ENCODE assay signal across 1 cellular context in the genomic region with DNA sequence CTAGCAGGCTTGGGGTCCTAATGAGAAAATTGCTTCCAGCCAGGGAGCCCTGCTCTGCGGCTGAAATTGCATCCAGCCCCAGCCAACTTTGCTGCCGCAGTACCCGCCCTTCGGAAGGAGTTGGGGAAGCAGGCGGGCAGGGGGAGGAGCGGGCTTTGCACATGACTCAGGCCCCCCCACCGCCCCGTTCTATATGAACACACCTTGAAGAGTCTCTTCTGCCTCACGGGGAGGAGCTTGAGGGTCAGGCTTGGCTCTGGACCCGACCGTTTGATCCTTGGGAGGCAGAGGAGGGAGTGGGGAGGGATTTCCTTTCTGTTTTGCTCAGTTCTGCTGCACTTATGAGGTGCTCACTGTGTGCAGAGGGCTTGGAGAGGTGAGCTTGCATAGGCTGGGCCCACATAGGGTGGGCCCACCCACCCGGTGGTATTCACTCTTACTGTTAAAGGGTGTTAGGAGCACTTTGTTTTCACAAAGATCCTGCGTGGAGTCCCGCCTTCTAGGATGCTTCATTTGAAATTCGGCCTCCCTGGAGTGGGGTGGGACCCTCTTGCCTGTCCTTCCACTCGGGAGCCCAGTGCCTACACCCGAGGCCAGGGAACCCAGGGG.
TF ChIP-seq lines count a peak whose summit lies in the region.

No MANE protein-coding gene starts in this region.

TF ChIP-seq in H1, 55 proteins besides CTCF, POLR2A, EP300 and RAD21 (continued from another document):
- peak; percentile 38; the same call in 1 of the 2 replicates for TF ChIP-seq TBP (IDR thresholded peaks at IDR 0.05; ENCODE audit: low read depth, low read length)
- TF ChIP-seq RNF2 (IDR thresholded peaks at IDR 0.05; ENCODE audit: borderline replicate concordance, low read depth, low read length, missing control alignments, poor library complexity, severe bottlenecking): peak; percentile 4
- no peak for TF ChIP-seq JUN (IDR thresholded peaks at IDR 0.05; ENCODE audit: low read depth, low read length)
- TF ChIP-seq GABPA (IDR thresholded peaks at IDR 0.05; ENCODE audit: borderline replicate concordance, insufficient read depth, low read length): no peak
- no peak for TF ChIP-seq SP4 (IDR thresholded peaks at IDR 0.05; ENCODE audit: low read length)
- no peak for TF ChIP-seq GTF2F1 (IDR thresholded peaks at IDR 0.05; ENCODE audit: borderline replicate concordance, low read depth, low read length)
- TF ChIP-seq NANOG (IDR thresholded peaks at IDR 0.05; ENCODE audit: insufficient read depth, low read depth, low read length, poor library complexity, severe bottlenecking): no peak
- TF ChIP-seq, protein P1, sequence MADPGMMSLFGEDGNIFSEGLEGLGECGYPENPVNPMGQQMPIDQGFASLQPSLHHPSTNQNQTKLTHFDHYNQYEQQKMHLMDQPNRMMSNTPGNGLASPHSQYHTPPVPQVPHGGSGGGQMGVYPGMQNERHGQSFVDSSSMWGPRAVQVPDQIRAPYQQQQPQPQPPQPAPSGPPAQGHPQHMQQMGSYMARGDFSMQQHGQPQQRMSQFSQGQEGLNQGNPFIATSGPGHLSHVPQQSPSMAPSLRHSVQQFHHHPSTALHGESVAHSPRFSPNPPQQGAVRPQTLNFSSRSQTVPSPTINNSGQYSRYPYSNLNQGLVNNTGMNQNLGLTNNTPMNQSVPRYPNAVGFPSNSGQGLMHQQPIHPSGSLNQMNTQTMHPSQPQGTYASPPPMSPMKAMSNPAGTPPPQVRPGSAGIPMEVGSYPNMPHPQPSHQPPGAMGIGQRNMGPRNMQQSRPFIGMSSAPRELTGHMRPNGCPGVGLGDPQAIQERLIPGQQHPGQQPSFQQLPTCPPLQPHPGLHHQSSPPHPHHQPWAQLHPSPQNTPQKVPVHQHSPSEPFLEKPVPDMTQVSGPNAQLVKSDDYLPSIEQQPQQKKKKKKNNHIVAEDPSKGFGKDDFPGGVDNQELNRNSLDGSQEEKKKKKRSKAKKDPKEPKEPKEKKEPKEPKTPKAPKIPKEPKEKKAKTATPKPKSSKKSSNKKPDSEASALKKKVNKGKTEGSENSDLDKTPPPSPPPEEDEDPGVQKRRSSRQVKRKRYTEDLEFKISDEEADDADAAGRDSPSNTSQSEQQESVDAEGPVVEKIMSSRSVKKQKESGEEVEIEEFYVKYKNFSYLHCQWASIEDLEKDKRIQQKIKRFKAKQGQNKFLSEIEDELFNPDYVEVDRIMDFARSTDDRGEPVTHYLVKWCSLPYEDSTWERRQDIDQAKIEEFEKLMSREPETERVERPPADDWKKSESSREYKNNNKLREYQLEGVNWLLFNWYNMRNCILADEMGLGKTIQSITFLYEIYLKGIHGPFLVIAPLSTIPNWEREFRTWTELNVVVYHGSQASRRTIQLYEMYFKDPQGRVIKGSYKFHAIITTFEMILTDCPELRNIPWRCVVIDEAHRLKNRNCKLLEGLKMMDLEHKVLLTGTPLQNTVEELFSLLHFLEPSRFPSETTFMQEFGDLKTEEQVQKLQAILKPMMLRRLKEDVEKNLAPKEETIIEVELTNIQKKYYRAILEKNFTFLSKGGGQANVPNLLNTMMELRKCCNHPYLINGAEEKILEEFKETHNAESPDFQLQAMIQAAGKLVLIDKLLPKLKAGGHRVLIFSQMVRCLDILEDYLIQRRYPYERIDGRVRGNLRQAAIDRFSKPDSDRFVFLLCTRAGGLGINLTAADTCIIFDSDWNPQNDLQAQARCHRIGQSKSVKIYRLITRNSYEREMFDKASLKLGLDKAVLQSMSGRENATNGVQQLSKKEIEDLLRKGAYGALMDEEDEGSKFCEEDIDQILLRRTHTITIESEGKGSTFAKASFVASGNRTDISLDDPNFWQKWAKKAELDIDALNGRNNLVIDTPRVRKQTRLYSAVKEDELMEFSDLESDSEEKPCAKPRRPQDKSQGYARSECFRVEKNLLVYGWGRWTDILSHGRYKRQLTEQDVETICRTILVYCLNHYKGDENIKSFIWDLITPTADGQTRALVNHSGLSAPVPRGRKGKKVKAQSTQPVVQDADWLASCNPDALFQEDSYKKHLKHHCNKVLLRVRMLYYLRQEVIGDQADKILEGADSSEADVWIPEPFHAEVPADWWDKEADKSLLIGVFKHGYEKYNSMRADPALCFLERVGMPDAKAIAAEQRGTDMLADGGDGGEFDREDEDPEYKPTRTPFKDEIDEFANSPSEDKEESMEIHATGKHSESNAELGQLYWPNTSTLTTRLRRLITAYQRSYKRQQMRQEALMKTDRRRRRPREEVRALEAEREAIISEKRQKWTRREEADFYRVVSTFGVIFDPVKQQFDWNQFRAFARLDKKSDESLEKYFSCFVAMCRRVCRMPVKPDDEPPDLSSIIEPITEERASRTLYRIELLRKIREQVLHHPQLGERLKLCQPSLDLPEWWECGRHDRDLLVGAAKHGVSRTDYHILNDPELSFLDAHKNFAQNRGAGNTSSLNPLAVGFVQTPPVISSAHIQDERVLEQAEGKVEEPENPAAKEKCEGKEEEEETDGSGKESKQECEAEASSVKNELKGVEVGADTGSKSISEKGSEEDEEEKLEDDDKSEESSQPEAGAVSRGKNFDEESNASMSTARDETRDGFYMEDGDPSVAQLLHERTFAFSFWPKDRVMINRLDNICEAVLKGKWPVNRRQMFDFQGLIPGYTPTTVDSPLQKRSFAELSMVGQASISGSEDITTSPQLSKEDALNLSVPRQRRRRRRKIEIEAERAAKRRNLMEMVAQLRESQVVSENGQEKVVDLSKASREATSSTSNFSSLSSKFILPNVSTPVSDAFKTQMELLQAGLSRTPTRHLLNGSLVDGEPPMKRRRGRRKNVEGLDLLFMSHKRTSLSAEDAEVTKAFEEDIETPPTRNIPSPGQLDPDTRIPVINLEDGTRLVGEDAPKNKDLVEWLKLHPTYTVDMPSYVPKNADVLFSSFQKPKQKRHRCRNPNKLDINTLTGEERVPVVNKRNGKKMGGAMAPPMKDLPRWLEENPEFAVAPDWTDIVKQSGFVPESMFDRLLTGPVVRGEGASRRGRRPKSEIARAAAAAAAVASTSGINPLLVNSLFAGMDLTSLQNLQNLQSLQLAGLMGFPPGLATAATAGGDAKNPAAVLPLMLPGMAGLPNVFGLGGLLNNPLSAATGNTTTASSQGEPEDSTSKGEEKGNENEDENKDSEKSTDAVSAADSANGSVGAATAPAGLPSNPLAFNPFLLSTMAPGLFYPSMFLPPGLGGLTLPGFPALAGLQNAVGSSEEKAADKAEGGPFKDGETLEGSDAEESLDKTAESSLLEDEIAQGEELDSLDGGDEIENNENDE (IDR thresholded peaks at IDR 0.05; ENCODE audit: insufficient replicate concordance, low read length): no peak
- peak; percentile 76 for TF ChIP-seq SUZ12 (IDR thresholded peaks at IDR 0.05; ENCODE audit: low read length)
- peak; percentile 39 for TF ChIP-seq EZH2 (IDR thresholded peaks at IDR 0.05; ENCODE audit: low read depth, low read length, severe bottlenecking)
- no peak for TF ChIP-seq SAP30 (IDR thresholded peaks at IDR 0.05; ENCODE audit: insufficient read depth, insufficient replicate concordance, low read length)
- no peak for TF ChIP-seq JUND (IDR thresholded peaks at IDR 0.05; ENCODE audit: low read length)
- no peak for TF ChIP-seq CBX8 (IDR thresholded peaks at IDR 0.05; ENCODE audit: borderline replicate concordance, low read depth, low read length)
- TF ChIP-seq NRF1 (IDR thresholded peaks at IDR 0.05; ENCODE audit: low read depth, low read length): no peak
- TF ChIP-seq, protein P2, sequence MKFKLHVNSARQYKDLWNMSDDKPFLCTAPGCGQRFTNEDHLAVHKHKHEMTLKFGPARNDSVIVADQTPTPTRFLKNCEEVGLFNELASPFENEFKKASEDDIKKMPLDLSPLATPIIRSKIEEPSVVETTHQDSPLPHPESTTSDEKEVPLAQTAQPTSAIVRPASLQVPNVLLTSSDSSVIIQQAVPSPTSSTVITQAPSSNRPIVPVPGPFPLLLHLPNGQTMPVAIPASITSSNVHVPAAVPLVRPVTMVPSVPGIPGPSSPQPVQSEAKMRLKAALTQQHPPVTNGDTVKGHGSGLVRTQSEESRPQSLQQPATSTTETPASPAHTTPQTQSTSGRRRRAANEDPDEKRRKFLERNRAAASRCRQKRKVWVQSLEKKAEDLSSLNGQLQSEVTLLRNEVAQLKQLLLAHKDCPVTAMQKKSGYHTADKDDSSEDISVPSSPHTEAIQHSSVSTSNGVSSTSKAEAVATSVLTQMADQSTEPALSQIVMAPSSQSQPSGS (IDR thresholded peaks at IDR 0.05; ENCODE audit: low read length): no peak
- TF ChIP-seq CTBP2 (IDR thresholded peaks at IDR 0.05; ENCODE audit: borderline replicate concordance, insufficient read depth, insufficient read length, low read length): no peak
- TF ChIP-seq, protein P3, sequence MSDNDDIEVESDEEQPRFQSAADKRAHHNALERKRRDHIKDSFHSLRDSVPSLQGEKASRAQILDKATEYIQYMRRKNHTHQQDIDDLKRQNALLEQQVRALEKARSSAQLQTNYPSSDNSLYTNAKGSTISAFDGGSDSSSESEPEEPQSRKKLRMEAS (IDR thresholded peaks at IDR 0.05): no peak
- TF ChIP-seq HDAC2 (IDR thresholded peaks at IDR 0.05; ENCODE audit: borderline replicate concordance in 1 of 2, low read depth in 2 of 2, low read length in 2 of 2): no peak
